29 cellular contexts compared by ENCODE assay signal in the genomic region with DNA sequence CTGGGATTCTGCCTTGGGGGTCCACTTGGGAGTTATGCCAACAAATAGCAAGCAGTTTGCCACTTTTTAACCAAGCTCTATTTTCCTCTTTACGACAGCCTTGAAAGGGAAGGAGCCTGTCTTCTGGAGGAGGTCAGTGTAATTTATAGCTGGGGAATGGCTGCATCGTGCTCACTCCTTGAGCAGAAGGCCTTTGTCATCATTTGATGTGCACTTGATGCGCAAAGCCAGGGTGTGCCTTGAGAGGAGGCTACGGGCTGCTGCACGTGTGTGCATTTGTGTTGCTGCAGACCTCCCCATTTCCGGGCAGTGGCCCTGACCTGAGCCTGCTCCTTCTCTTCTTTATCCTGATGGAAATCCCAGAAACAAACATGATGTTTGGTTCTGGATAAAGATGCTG.
"Had no signal": no experiment of that assay in that cellular context is flagged by ENCODE, and none has a peak within 500 bp of the region (broad histone marks: within the 10 kb centered on the region; RNA-seq: fewer than 3 reads in every experiment).

No MANE protein-coding gene starts in this region.

- H3K4me2 ChIP-seq: smooth muscle cell had no signal

- H3K9me3 ChIP-seq: esophagus squamous epithelium, neutrophil, pancreas, suprapubic skin, transverse colon, vagina had no signal

- H3K4me3 ChIP-seq: coronary artery, esophagus squamous epithelium, lung, pancreas, smooth muscle cell, suprapubic skin, transverse colon, vagina had no signal

- H3K4me3 Mint-ChIP-seq: effector memory CD8-positive, alpha-beta T cell; immature natural killer cell; memory B cell; naive thymus-derived CD4-positive, alpha-beta T cell; nephron; stimulated activated naive CD8-positive, alpha-beta T cell treated with anti-CD3 and anti-CD28 coated beads, Interleukin-15, amount 100 ng/mL, for 72 hours had no signal

- H3K36me3 Mint-ChIP-seq: immature natural killer cell; memory B cell; naive thymus-derived CD4-positive, alpha-beta T cell had no signal

- H3K27ac Mint-ChIP-seq: effector memory CD8-positive, alpha-beta T cell; immature natural killer cell; memory B cell; naive thymus-derived CD4-positive, alpha-beta T cell; stimulated activated naive CD8-positive, alpha-beta T cell treated with anti-CD3 and anti-CD28 coated beads, Interleukin-15, amount 100 ng/mL, for 72 hours had no signal

- FAIRE-seq: endometrium, pancreas had no signal

- H3K27me3 ChIP-seq: esophagus squamous epithelium, neutrophil, pancreas, suprapubic skin, transverse colon, vagina had no signal

- ATAC-seq: effector memory CD8-positive, alpha-beta T cell; left colon; naive thymus-derived CD4-positive, alpha-beta T cell; pancreas; sciatic nerve; stimulated activated naive CD8-positive, alpha-beta T cell treated with anti-CD3 and anti-CD28 coated beads, Interleukin-15, amount 100 ng/mL, for 72 hours had no signal

- DNase-seq: effector memory CD8-positive, alpha-beta T cell; erythroblast; esophagus squamous epithelium; foreskin melanocyte; hypothalamus; immature natural killer cell; islet precursor cell; kidney glomerular epithelial cell; left colon; midbrain; naive thymus-derived CD4-positive, alpha-beta T cell; pancreas; stimulated activated CD4-positive, alpha-beta T cell treated with anti-CD3 and anti-CD28 coated beads, Interleukin-12 subunit alpha, Interleukin-12 subunit beta, amount 100 ng/mL, for 4 hours; stimulated activated CD4-positive, alpha-beta T cell treated with anti-CD3 and anti-CD28 coated beads, Interleukin-1b, Interleukin-23, amount 100 ng/mL, for 48 hours; stimulated activated CD4-positive, alpha-beta T cell treated with anti-CD3 and anti-CD28 coated beads, Interleukin-4, amount 100 ng/mL, for 1 hour; stimulated activated CD8-positive, alpha-beta memory T cell treated with anti-CD3 and anti-CD28 coated beads, Interleukin-4, amount 100 ng/mL, for 48 hours; stimulated activated naive CD4-positive, alpha-beta T cell; stimulated activated naive CD8-positive, alpha-beta T cell treated with anti-CD3 and anti-CD28 coated beads, Interleukin-15, amount 100 ng/mL, for 72 hours; transverse colon had no signal

- H3K36me3 ChIP-seq: esophagus squamous epithelium, neutrophil, pancreas, suprapubic skin, transverse colon, vagina had no signal

- H3K4me1 ChIP-seq: esophagus squamous epithelium, pancreas, suprapubic skin, transverse colon, vagina had no signal

- H3K4me1 Mint-ChIP-seq: immature natural killer cell; memory B cell; naive thymus-derived CD4-positive, alpha-beta T cell; stimulated activated naive CD8-positive, alpha-beta T cell treated with anti-CD3 and anti-CD28 coated beads, Interleukin-15, amount 100 ng/mL, for 72 hours had no signal

- H3K27ac ChIP-seq: coronary artery, esophagus squamous epithelium, neutrophil, pancreas, suprapubic skin, transverse colon, vagina had no signal
